In the genomic region with DNA sequence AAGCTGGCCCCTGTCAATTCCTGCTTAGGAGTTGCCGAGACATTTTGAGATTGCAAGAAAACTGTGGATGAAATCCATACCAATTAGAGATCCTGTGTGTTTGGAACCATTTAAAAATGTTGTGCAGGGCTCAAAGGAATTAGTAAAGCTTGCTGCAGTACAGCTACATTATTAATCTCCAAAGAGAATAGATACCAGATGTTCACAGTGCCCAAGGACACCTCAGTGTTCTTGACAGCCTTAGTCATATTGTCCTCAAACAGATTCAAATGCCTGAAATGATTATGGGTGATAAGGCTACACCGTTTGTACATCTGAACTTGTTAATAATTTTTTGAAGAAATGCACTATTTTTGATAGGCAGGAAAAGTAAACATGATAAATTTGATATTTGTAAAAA, we compare ENCODE assay signal across 14 cellular contexts.
DNase-seq lines count a peak whose midpoint lies in the region; ATAC-seq and TF ChIP-seq lines count a peak whose summit lies in the region.
"Had no signal": no experiment of that assay in that cellular context is flagged by ENCODE, and none has a peak within 500 bp of the region (broad histone marks: within the 10 kb centered on the region; RNA-seq: fewer than 3 reads in every experiment).

No MANE protein-coding gene starts in this region.

- H3K4me2 ChIP-seq in SK-N-SH = no peak overlapping the region
- H3K4me2 ChIP-seq: BLaER1 treated with 17β-estradiol and CSF1 and Interleukin-3, amounts not matched to agents 10 nM and 100 nM; PC-9 had no signal

- H3K9me2 ChIP-seq in SK-N-SH = no peaks in the 10 kb centered on the region; the same call in 1 of the 2 replicates

- TF ChIP-seq CTCF in SK-N-SH (IDR thresholded peaks at IDR 0.05) (no peak), mesothelial cell of epicardium (IDR thresholded peaks at IDR 0.05; ENCODE audit: unreplicated experiment) (no peak), upper lobe of left lung (IDR thresholded peaks at IDR 0.05) (no peak)

- peaks cover 54% of the 10 kb centered on the region for H3K4me1 Mint-ChIP-seq in mesothelial cell of epicardium
- H3K4me1 Mint-ChIP-seq: CD8-positive, alpha-beta memory T cell had no signal

- 22% methylated on average over 2 of the region's 2 CpGs for WGBS in SK-N-SH (ENCODE audit: low lambda C conversion rate)
- WGBS in upper lobe of left lung, 2 donors = 79 to 86% methylated on average over 2 of the region's 2 CpGs

- CTCF ChIA-PET in SK-N-SH (lab: Yijun Ruan, JAX) = no interaction called here

- peaks cover 21% of the 10 kb centered on the region for H3F3A ChIP-seq in SK-N-SH (replicated peaks; ENCODE audit: insufficient read depth)

- H2AFZ ChIP-seq in SK-N-SH (ENCODE audit: low read depth) = no peak overlapping the region
- H2AFZ ChIP-seq: PC-9 had no signal

- H3K27me3 Mint-ChIP-seq in mesothelial cell of epicardium (ENCODE audit: low read depth) = no peaks in the 10 kb centered on the region

- no peaks in the 10 kb centered on the region for H4K20me1 ChIP-seq in SK-N-SH (ENCODE audit: insufficient read depth)
- H4K20me1 ChIP-seq: BLaER1 treated with 17β-estradiol and CSF1 and Interleukin-3, amounts not matched to agents 10 nM and 100 nM had no signal

- no peaks in the 10 kb centered on the region for H3K27me3 ChIP-seq in SK-N-SH (ENCODE audit: insufficient read depth)
- no peaks in the 10 kb centered on the region for H3K27me3 ChIP-seq in upper lobe of left lung
- H3K27me3 ChIP-seq: BLaER1 treated with 17β-estradiol and CSF1 and Interleukin-3, amounts not matched to agents 10 nM and 100 nM; SJSA1 had no signal

- H3K27ac Mint-ChIP-seq in mesothelial cell of epicardium = peak overlapping the region; percentile 86
- H3K27ac Mint-ChIP-seq: CD8-positive, alpha-beta memory T cell had no signal

- H3K9ac ChIP-seq in SK-N-SH = no peak overlapping the region
- H3K9ac ChIP-seq: BLaER1 treated with 17β-estradiol and CSF1 and Interleukin-3, amounts not matched to agents 10 nM and 100 nM had no signal

- no peak for TF ChIP-seq POLR2A in upper lobe of left lung (IDR thresholded peaks at IDR 0.05)

- H3K4me3 ChIP-seq in SK-N-SH (ENCODE audit: low read depth in 2 of 2, low read length in 1 of 2) (no peak overlapping the region), upper lobe of left lung (no peak overlapping the region)
- H3K4me3 ChIP-seq: BLaER1 treated with 17β-estradiol and CSF1 and Interleukin-3, amounts not matched to agents 10 nM and 100 nM; PC-9; SJSA1 had no signal

- H3K36me3 Mint-ChIP-seq in mesothelial cell of epicardium = peaks cover 11% of the 10 kb centered on the region
- H3K36me3 Mint-ChIP-seq: CD8-positive, alpha-beta memory T cell had no signal

- peaks cover 0 to 6% of the 10 kb centered on the region in 2 experiments; a peak in 3 of 4 replicates for H3K4me1 ChIP-seq in SK-N-SH (ENCODE audit: control insufficient read depth in 1 of 2, insufficient read depth in 2 of 2, low read depth in 1 of 2, low read length in 1 of 2)
- H3K4me1 ChIP-seq in upper lobe of left lung = no peaks in the 10 kb centered on the region
- H3K4me1 ChIP-seq: BLaER1 treated with 17β-estradiol and CSF1 and Interleukin-3, amounts not matched to agents 10 nM and 100 nM; SJSA1 had no signal

- H3K36me3 ChIP-seq in SK-N-SH (replicated peaks in 1 of 2; ENCODE audit: control insufficient read depth in 1 of 2, insufficient read depth in 2 of 2, low read length in 1 of 2) = peaks cover 0 to 9% of the 10 kb centered on the region in 2 experiments
- H3K36me3 ChIP-seq in upper lobe of left lung = no peaks in the 10 kb centered on the region
- H3K36me3 ChIP-seq: BLaER1 treated with 17β-estradiol and CSF1 and Interleukin-3, amounts not matched to agents 10 nM and 100 nM; SJSA1 had no signal

- H3K9me3 ChIP-seq in SK-N-SH = no peaks in the 10 kb centered on the region
- H3K9me3 ChIP-seq in upper lobe of left lung = no peaks in the 10 kb centered on the region
- H3K9me3 ChIP-seq: SJSA1 had no signal

- ATAC-seq in upper lobe of left lung (ENCODE audit: low FRiP score in 2 of 2) = no peak

- H3K9me3 Mint-ChIP-seq in mesothelial cell of epicardium = peaks cover 19% of the 10 kb centered on the region

- H3K4me3 Mint-ChIP-seq in mesothelial cell of epicardium = no peak overlapping the region
- H3K4me3 Mint-ChIP-seq: CD8-positive, alpha-beta memory T cell had no signal

- TF ChIP-seq RAD21 in SK-N-SH (IDR thresholded peaks at IDR 0.05; ENCODE audit: low read length) = no peak

- peak in 1 of 2 experiments; percentile 66; a peak in 1 of 4 replicates for TF ChIP-seq EP300 in SK-N-SH (IDR thresholded peaks at IDR 0.05; ENCODE audit: borderline replicate concordance in 1 of 2, low read depth in 1 of 2, low read length in 1 of 2)
- TF ChIP-seq EP300 in upper lobe of left lung (IDR thresholded peaks at IDR 0.05) = no peak

- no peaks in the 10 kb centered on the region for H3K79me2 ChIP-seq in SK-N-SH (ENCODE audit: insufficient read depth)

- H3K27ac ChIP-seq in SK-N-SH (ENCODE audit: low read depth in 2 of 2, low read length in 1 of 2) (peak overlapping the region; percentile 28 to 77; a peak in 2 of 4 replicates), upper lobe of left lung (no peak overlapping the region)
- H3K27ac ChIP-seq: BLaER1 treated with 17β-estradiol and CSF1 and Interleukin-3, amounts not matched to agents 10 nM and 100 nM; PC-9; SJSA1 had no signal

- POLR2A ChIA-PET in SK-N-SH (lab: Yijun Ruan, JAX) = no interaction called here

- DNase-seq in AG20443 (ENCODE audit: low spot score) (peak; percentile 27), GM04503 (ENCODE audit: low read depth) (peak; percentile 38), SK-N-SH (no peak), mesothelial cell of epicardium (ENCODE audit: low spot score in 2 of 2, unreplicated experiment in 2 of 2) (no peak), HPDE6-E6E7 (ENCODE audit: extremely low spot score) (no peak), upper lobe of left lung (no peak)
- no peak for DNase-seq in activated effector memory CD4-positive, alpha-beta T cell treated with Interleukin-2 at 50 U/mL for 16 hours
- DNase-seq: ACHN; CD8-positive, alpha-beta memory T cell; NCI-H1048; NCI-H345; PC-9 had no signal

TF ChIP-seq in SK-N-SH, 30 proteins besides CTCF, POLR2A, EP300 and RAD21:
- TF ChIP-seq, protein P1, sequence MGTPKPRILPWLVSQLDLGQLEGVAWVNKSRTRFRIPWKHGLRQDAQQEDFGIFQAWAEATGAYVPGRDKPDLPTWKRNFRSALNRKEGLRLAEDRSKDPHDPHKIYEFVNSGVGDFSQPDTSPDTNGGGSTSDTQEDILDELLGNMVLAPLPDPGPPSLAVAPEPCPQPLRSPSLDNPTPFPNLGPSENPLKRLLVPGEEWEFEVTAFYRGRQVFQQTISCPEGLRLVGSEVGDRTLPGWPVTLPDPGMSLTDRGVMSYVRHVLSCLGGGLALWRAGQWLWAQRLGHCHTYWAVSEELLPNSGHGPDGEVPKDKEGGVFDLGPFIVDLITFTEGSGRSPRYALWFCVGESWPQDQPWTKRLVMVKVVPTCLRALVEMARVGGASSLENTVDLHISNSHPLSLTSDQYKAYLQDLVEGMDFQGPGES (IDR thresholded peaks at IDR 0.05; ENCODE audit: low read depth, low read length) = no peak
- TF ChIP-seq, protein P2, sequence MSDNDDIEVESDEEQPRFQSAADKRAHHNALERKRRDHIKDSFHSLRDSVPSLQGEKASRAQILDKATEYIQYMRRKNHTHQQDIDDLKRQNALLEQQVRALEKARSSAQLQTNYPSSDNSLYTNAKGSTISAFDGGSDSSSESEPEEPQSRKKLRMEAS (IDR thresholded peaks at IDR 0.05; ENCODE audit: low read depth) = no peak
- TF ChIP-seq, protein P3, sequence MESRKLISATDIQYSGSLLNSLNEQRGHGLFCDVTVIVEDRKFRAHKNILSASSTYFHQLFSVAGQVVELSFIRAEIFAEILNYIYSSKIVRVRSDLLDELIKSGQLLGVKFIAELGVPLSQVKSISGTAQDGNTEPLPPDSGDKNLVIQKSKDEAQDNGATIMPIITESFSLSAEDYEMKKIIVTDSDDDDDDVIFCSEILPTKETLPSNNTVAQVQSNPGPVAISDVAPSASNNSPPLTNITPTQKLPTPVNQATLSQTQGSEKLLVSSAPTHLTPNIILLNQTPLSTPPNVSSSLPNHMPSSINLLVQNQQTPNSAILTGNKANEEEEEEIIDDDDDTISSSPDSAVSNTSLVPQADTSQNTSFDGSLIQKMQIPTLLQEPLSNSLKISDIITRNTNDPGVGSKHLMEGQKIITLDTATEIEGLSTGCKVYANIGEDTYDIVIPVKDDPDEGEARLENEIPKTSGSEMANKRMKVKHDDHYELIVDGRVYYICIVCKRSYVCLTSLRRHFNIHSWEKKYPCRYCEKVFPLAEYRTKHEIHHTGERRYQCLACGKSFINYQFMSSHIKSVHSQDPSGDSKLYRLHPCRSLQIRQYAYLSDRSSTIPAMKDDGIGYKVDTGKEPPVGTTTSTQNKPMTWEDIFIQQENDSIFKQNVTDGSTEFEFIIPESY (IDR thresholded peaks at IDR 0.05; ENCODE audit: borderline replicate concordance, low read depth) = no peak
- TF ChIP-seq POLR2AphosphoS5 (IDR thresholded peaks at IDR 0.05; ENCODE audit: low read depth, low read length) (0 out of 2 replicates have a peak, but pooled peaks have one; percentile 32), MXI1 (IDR thresholded peaks at IDR 0.05; ENCODE audit: low read depth, low read length) (no peak), FOSL2 (IDR thresholded peaks at IDR 0.05; ENCODE audit: borderline replicate concordance, low read depth) (peak; percentile 24; the same call in 1 of the 2 replicates), YY1 (IDR thresholded peaks at IDR 0.05; ENCODE audit: low read depth) (no peak), JUND (IDR thresholded peaks at IDR 0.05) (peak; percentile 33; the same call in 1 of the 2 replicates), TCF12 (IDR thresholded peaks at IDR 0.05) (peak; percentile 93)
- TF ChIP-seq, protein P4, sequence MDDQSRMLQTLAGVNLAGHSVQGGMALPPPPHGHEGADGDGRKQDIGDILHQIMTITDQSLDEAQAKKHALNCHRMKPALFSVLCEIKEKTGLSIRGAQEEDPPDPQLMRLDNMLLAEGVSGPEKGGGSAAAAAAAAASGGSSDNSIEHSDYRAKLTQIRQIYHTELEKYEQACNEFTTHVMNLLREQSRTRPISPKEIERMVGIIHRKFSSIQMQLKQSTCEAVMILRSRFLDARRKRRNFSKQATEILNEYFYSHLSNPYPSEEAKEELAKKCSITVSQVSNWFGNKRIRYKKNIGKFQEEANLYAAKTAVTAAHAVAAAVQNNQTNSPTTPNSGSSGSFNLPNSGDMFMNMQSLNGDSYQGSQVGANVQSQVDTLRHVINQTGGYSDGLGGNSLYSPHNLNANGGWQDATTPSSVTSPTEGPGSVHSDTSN (IDR thresholded peaks at IDR 0.05) = peak; percentile 79

Comparison
In these comparisons a context has a peak if more than half of its experiments do, and no peak if none do; other contexts are left out.
1. DNase-seq: peak in AG20443 (single experiment) and GM04503 (single experiment); none in SK-N-SH (single experiment), mesothelial cell of epicardium (0 of 2), HPDE6-E6E7 (single experiment), activated effector memory CD4-positive, alpha-beta T cell treated with Interleukin-2 at 50 U/mL for 16 hours (single experiment) and upper lobe of left lung (0 of 2).
2. H3K27ac ChIP-seq: peak in SK-N-SH (2 of 2); none in upper lobe of left lung (0 of 4).